12 cellular contexts compared by ENCODE assay signal in genomic region chr6:53581161-53581560, GRCh38. TPM values are rescaled to one million over a fixed set of nuclear protein-coding genes. Genes with fewer than 3 reads are reported as not detected.
DNase-seq lines count a peak whose midpoint lies in the region; ATAC-seq, FAIRE-seq and TF ChIP-seq lines count a peak whose summit lies in the region.
"Had no signal": no experiment of that assay in that cellular context is flagged by ENCODE, and none has a peak within 500 bp of the region (broad histone marks: within the 10 kb centered on the region; RNA-seq: fewer than 3 reads in every experiment).

No MANE protein-coding gene starts in this region.

- no peaks in the 10 kb centered on the region for H3K27me3 ChIP-seq in BLaER1 treated with 17β-estradiol and CSF1 and Interleukin-3, amounts not matched to agents 10 nM and 100 nM
- no peaks in the 10 kb centered on the region for H3K27me3 ChIP-seq in endodermal cell (ENCODE audit: control insufficient read depth, insufficient read depth, low read length, poor library complexity, severe bottlenecking)

- H3K4me1 ChIP-seq in BLaER1 treated with 17β-estradiol and CSF1 and Interleukin-3, amounts not matched to agents 10 nM and 100 nM: peaks cover 6 to 64% (median 15%) of the 10 kb centered on the region in 10 experiments; a peak in 16 of 20 replicates
- H3K4me1 ChIP-seq in endodermal cell (ENCODE audit: control insufficient read depth, insufficient read depth, low read length): no peaks in the 10 kb centered on the region

- no peaks in the 10 kb centered on the region for H3K36me3 Mint-ChIP-seq in endodermal cell (ENCODE audit: low read depth)
- H3K36me3 Mint-ChIP-seq: CD4-positive, CD25-positive, alpha-beta regulatory T cell had no signal

- FAIRE-seq in HTR-8/SVneo (lab: Jason Lieb, UNC): peak; percentile 33

- WGBS in endodermal cell (ENCODE audit: insufficient coverage in 1 of 2, insufficient read length in 1 of 2), 2 experiments: 91 to 100% methylated on average over 1 to 2 of the region's 2 CpGs

- no peak overlapping the region for H3K4me3 ChIP-seq in BLaER1 treated with 17β-estradiol and CSF1 and Interleukin-3, amounts not matched to agents 10 nM and 100 nM
- H3K4me3 ChIP-seq in choroid plexus epithelial cell (ENCODE audit: low read depth, low read length) (no peak overlapping the region), endodermal cell (ENCODE audit: low read length) (no peak overlapping the region)

- H3K9ac ChIP-seq in BLaER1 treated with 17β-estradiol and CSF1 and Interleukin-3, amounts not matched to agents 10 nM and 100 nM: peak overlapping the region in 1 of 11 experiments; percentile 55; a peak in 1 of 22 replicates
- no peak overlapping the region for H3K9ac ChIP-seq in endodermal cell (ENCODE audit: extremely low read depth, low read length, poor library complexity, severe bottlenecking)

- TF ChIP-seq CTCF in choroid plexus epithelial cell (conservative IDR thresholded peaks at IDR 0.05; ENCODE audit: low read depth, low read length): no peak
- no peak for TF ChIP-seq CTCF in endodermal cell (conservative IDR thresholded peaks at IDR 0.05)

- H3K27me3 Mint-ChIP-seq in endodermal cell (ENCODE audit: insufficient read depth): peaks cover 2% of the 10 kb centered on the region

- peak overlapping the region in 8 of 11 experiments; percentile 5 to 82 (median 40); a peak in 12 of 22 replicates for H3K4me2 ChIP-seq in BLaER1 treated with 17β-estradiol and CSF1 and Interleukin-3, amounts not matched to agents 10 nM and 100 nM

- no peaks in the 10 kb centered on the region for H4K20me1 ChIP-seq in BLaER1 treated with 17β-estradiol and CSF1 and Interleukin-3, amounts not matched to agents 10 nM and 100 nM

- no peak overlapping the region for H3K4me3 Mint-ChIP-seq in endodermal cell
- H3K4me3 Mint-ChIP-seq: CD4-positive, CD25-positive, alpha-beta regulatory T cell had no signal

- ATAC-seq in HG02884 (IDR thresholded peaks at IDR 0.05; ENCODE audit: unreplicated experiment): no peak

- no peaks in the 10 kb centered on the region for H3K9me3 Mint-ChIP-seq in endodermal cell

- peaks cover 0 to 4% (median 0%) of the 10 kb centered on the region in 11 experiments; a peak in 1 of 22 replicates for H3K9me3 ChIP-seq in BLaER1 treated with 17β-estradiol and CSF1 and Interleukin-3, amounts not matched to agents 10 nM and 100 nM (replicated peaks in 1 of 11)
- no peaks in the 10 kb centered on the region for H3K9me3 ChIP-seq in endodermal cell (ENCODE audit: control insufficient read depth, low read length)

- no peaks in the 10 kb centered on the region for H3K36me3 ChIP-seq in BLaER1 treated with 17β-estradiol and CSF1 and Interleukin-3, amounts not matched to agents 10 nM and 100 nM
- no peaks in the 10 kb centered on the region for H3K36me3 ChIP-seq in endodermal cell (ENCODE audit: control insufficient read depth, insufficient read depth, low read length)

- no peak for DNase-seq in HTR-8/SVneo (ENCODE audit: insufficient read length, low spot score)
- DNase-seq in choroid plexus epithelial cell (ENCODE audit: low read depth): peak; percentile 14
- peak; percentile 48 for DNase-seq in myocyte (ENCODE audit: low read depth)
- DNase-seq in endodermal cell: no peak
- DNase-seq in SIG-M5 (lab: John Stamatoyannopoulos, UW): no peak
- no peak for DNase-seq in activated T-cell treated with anti-CD3 and anti-CD28 coated beads, Interleukin-2, amount 50 U/mL, for 1 hour
- DNase-seq: CD4-positive, CD25-positive, alpha-beta regulatory T cell; cerebellar nuclear complex; NCI-H1436; stimulated activated CD4-positive, alpha-beta T cell treated with anti-CD3 and anti-CD28 coated beads, Interleukin-12 subunit alpha, Interleukin-12 subunit beta, amount 100 ng/mL, for 4 hours had no signal

- peak overlapping the region in 5 of 11 experiments; percentile 12 to 77 (median 41); a peak in 7 of 22 replicates for H3K27ac ChIP-seq in BLaER1 treated with 17β-estradiol and CSF1 and Interleukin-3, amounts not matched to agents 10 nM and 100 nM
- no peak overlapping the region for H3K27ac ChIP-seq in endodermal cell (ENCODE audit: low read depth, low read length)

- H3K4me1 Mint-ChIP-seq in endodermal cell: peaks cover 4% of the 10 kb centered on the region

- no peak overlapping the region for H3K27ac Mint-ChIP-seq in endodermal cell
- H3K27ac Mint-ChIP-seq: CD4-positive, CD25-positive, alpha-beta regulatory T cell had no signal

RNA-seq across cellular contexts. Expression of gene GCLC, which starts 36.3 kb away (rescaled TPM):
- 5.5 and 7.8 TPM in 2 replicates for total RNA-seq in myocyte
- polyA plus RNA-seq in myocyte (2012): 6.8 TPM
- 10 to 100 TPM; 44.7 to 57.7 TPM for total RNA-seq in endodermal cell
- 22.6 TPM for polyA plus RNA-seq in endodermal cell (2013, experiment 1 of 2)
- polyA plus RNA-seq in endodermal cell (2013, experiment 2 of 2): 20.2 TPM

Comparison
In these comparisons a context has a peak if more than half of its experiments do, and no peak if none do; other contexts are left out.
1. DNase-seq: peak in choroid plexus epithelial cell (single experiment) and myocyte (single experiment); none in HTR-8/SVneo (single experiment), endodermal cell (single experiment), SIG-M5 (single experiment) and activated T-cell treated with anti-CD3 and anti-CD28 coated beads, Interleukin-2, amount 50 U/mL, for 1 hour (single experiment).